In the genomic region with DNA sequence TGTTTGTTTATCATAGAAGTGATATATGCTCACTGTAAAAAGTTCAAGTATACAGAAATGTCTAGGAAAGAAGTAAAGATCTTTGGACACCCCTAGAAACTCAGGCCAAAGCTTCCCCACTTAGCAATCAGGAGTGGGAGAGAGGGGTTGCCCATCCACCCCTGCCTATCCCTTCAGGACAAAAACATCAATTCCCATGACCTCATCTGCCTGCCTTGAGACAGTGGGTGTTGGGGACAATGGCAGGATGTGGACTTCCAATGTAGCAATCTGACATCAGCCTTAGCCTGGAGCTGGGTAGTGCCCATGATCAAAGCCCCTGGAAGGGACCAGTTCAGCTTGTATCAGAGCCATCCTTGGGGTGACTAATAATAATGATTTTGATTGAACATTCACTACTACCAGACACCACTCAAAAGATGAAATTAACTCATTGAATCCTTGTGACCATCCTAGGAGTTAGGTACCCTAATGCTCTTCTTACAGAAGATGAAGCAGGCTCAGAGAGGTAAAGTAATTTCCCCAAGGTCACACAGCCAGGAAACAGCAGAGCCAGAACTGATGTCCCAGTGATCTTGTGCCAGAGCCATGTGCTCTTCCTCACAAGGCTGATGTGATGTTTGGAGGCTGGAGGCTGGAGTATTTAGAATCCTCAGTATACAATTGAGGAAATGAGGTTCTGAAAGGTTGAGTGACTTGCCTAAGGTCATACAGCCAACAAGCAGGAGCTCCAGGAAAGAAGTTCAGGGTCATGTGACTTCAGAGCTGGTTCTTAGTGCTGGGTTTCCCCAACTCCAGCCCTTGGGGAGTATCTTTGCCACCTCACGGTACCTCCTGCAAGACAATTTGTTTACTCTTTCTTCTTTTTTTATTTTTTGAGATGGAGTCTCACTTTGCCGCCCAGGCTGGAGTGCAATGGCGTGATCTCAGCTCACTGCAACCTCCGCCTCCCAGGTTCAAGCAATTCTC, we compare ENCODE assay signal across 10 cellular contexts. TPM values are rescaled to one million over a fixed set of nuclear protein-coding genes. Genes with fewer than 3 reads are reported as not detected.
DNase-seq lines count a peak whose midpoint lies in the region; ATAC-seq and TF ChIP-seq lines count a peak whose summit lies in the region.
"Had no signal": no experiment of that assay in that cellular context is flagged by ENCODE, and none has a peak within 500 bp of the region (broad histone marks: within the 10 kb centered on the region; RNA-seq: fewer than 3 reads in every experiment).

No MANE protein-coding gene starts in this region.

- CTCF ChIA-PET in activated naive CD4-positive, alpha-beta T cell treated with anti-CD3 and anti-CD28 coated beads, Interleukin-2, amount 10 ng/mL, durations not matched to agents 7 days and 5 days (lab: Charles Lee) = interaction anchor here (1.5 to 1.8 kb wide), 2 partner anchors 18 to 48 kb away, joined by 4 to 6 read pairs; a partner anchor contains a TSS

- no peaks in the 10 kb centered on the region for H3K9me3 Mint-ChIP-seq in natural killer cell treated with Interleukin-12 subunit alpha and Interleukin-12 subunit beta and Interleukin-15 and Interleukin-18, amount 100 ng/mL, for 72 hours
- H3K9me3 Mint-ChIP-seq in natural killer cell = no peaks in the 10 kb centered on the region
- no peaks in the 10 kb centered on the region for H3K9me3 Mint-ChIP-seq in naive B cell
- no peaks in the 10 kb centered on the region for H3K9me3 Mint-ChIP-seq in activated naive CD4-positive, alpha-beta T cell treated with anti-CD3 and anti-CD28 coated beads, Interleukin-2, amount 10 ng/mL, durations not matched to agents 7 days and 5 days

- no peak for ATAC-seq in natural killer cell treated with Interleukin-12 subunit alpha and Interleukin-12 subunit beta and Interleukin-15 and Interleukin-18, amount 100 ng/mL, for 72 hours
- no peak for ATAC-seq in natural killer cell
- peak; percentile 37 to 55 for ATAC-seq in naive B cell (ENCODE audit: low read depth in 2 of 2)
- no peak for ATAC-seq in GM19324 (IDR thresholded peaks at IDR 0.05; ENCODE audit: low FRiP score, unreplicated experiment)

- H3K4me1 Mint-ChIP-seq in natural killer cell treated with Interleukin-12 subunit alpha and Interleukin-12 subunit beta and Interleukin-15 and Interleukin-18, amount 100 ng/mL, for 72 hours (ENCODE audit: low read depth in 2 of 2) = peaks cover 24 to 39% of the 10 kb centered on the region in 2 donors
- H3K4me1 Mint-ChIP-seq in natural killer cell (peaks cover 0 to 17% of the 10 kb centered on the region in 2 donors), naive B cell (peaks cover 11 to 31% (median 12%) of the 10 kb centered on the region in 3 donors)
- peaks cover 13% of the 10 kb centered on the region for H3K4me1 Mint-ChIP-seq in activated naive CD4-positive, alpha-beta T cell treated with anti-CD3 and anti-CD28 coated beads, Interleukin-2, amount 10 ng/mL, durations not matched to agents 7 days and 5 days

- H3K4me3 Mint-ChIP-seq in natural killer cell treated with Interleukin-12 subunit alpha and Interleukin-12 subunit beta and Interleukin-15 and Interleukin-18, amount 100 ng/mL, for 72 hours = peak overlapping the region; percentile 83
- no peak overlapping the region for H3K4me3 Mint-ChIP-seq in natural killer cell
- no peak overlapping the region for H3K4me3 Mint-ChIP-seq in naive B cell
- no peak overlapping the region for H3K4me3 Mint-ChIP-seq in activated naive CD4-positive, alpha-beta T cell treated with anti-CD3 and anti-CD28 coated beads, Interleukin-2, amount 10 ng/mL, durations not matched to agents 7 days and 5 days

- peaks cover 0 to 8% of the 10 kb centered on the region in 2 donors for H3K27me3 Mint-ChIP-seq in natural killer cell treated with Interleukin-12 subunit alpha and Interleukin-12 subunit beta and Interleukin-15 and Interleukin-18, amount 100 ng/mL, for 72 hours
- H3K27me3 Mint-ChIP-seq in natural killer cell (ENCODE audit: low read depth in 2 of 2) (no peaks in the 10 kb centered on the region), naive B cell (peaks cover 0 to 7% (median 5%) of the 10 kb centered on the region in 3 donors)
- H3K27me3 Mint-ChIP-seq in activated naive CD4-positive, alpha-beta T cell treated with anti-CD3 and anti-CD28 coated beads, Interleukin-2, amount 10 ng/mL, durations not matched to agents 7 days and 5 days = peaks cover 12% of the 10 kb centered on the region

- no peak for TF ChIP-seq CTCF in natural killer cell (IDR thresholded peaks at IDR 0.05)

- no peak for DNase-seq in natural killer cell treated with Interleukin-12 subunit alpha and Interleukin-12 subunit beta and Interleukin-15 and Interleukin-18, amount 100 ng/mL, for 72 hours (ENCODE audit: low spot score)
- DNase-seq in natural killer cell = no peak
- no peak for DNase-seq in epithelial cell of prostate (ENCODE audit: low read depth, low spot score)
- no peak for DNase-seq in naive B cell
- DNase-seq in NCI-H1105 (lab: John Stamatoyannopoulos, UW) = no peak
- DNase-seq in activated naive CD4-positive, alpha-beta T cell treated with anti-CD3 and anti-CD28 coated beads, Interleukin-2, amount 10 ng/mL, durations not matched to agents 7 days and 5 days = no peak
- DNase-seq in LoVo (ENCODE audit: low spot score) = no peak
- DNase-seq: activated effector memory CD4-positive, alpha-beta T cell treated with anti-CD3 and anti-CD28 coated beads, Interleukin-2, amount 50 U/mL, for 16 hours; AML-193 had no signal

- intact Hi-C loops in natural killer cell (cut with micrococcal nuclease) = no loop called here

- peak overlapping the region; percentile 34 for H3K27ac ChIP-seq in epithelial cell of prostate

- peak overlapping the region; percentile 93 to 96 for H3K27ac Mint-ChIP-seq in natural killer cell treated with Interleukin-12 subunit alpha and Interleukin-12 subunit beta and Interleukin-15 and Interleukin-18, amount 100 ng/mL, for 72 hours
- H3K27ac Mint-ChIP-seq in natural killer cell (no peak overlapping the region), naive B cell (no peak overlapping the region)
- no peak overlapping the region for H3K27ac Mint-ChIP-seq in activated naive CD4-positive, alpha-beta T cell treated with anti-CD3 and anti-CD28 coated beads, Interleukin-2, amount 10 ng/mL, durations not matched to agents 7 days and 5 days

- H3K36me3 Mint-ChIP-seq in natural killer cell treated with Interleukin-12 subunit alpha and Interleukin-12 subunit beta and Interleukin-15 and Interleukin-18, amount 100 ng/mL, for 72 hours = no peaks in the 10 kb centered on the region
- no peaks in the 10 kb centered on the region for H3K36me3 Mint-ChIP-seq in natural killer cell
- H3K36me3 Mint-ChIP-seq in naive B cell = no peaks in the 10 kb centered on the region
- no peaks in the 10 kb centered on the region for H3K36me3 Mint-ChIP-seq in activated naive CD4-positive, alpha-beta T cell treated with anti-CD3 and anti-CD28 coated beads, Interleukin-2, amount 10 ng/mL, durations not matched to agents 7 days and 5 days

RNA-seq across cellular contexts. Expression of a gene that starts 18.3 kb away (rescaled TPM):
- 10 to 100 TPM; 11.2 to 31.9 TPM for total RNA-seq in natural killer cell treated with Interleukin-12 subunit alpha and Interleukin-12 subunit beta and Interleukin-15 and Interleukin-18, amount 100 ng/mL, for 72 hours
- total RNA-seq in natural killer cell = 1 to 10 TPM in 2 of 3 donors, under 1 TPM in 1; 0.18 to 5.7 (median 2.5) TPM
- polyA plus RNA-seq in naive B cell (ENCODE audit: low read depth in 6 of 6) = under 1 TPM in 5 of 6 donors, not detected in 1; 0.27 to 0.95 (median 0.58) TPM

RNA-seq across cellular contexts. Expression of a gene that starts 35.9 kb away (rescaled TPM):
- not detected for total RNA-seq in natural killer cell treated with Interleukin-12 subunit alpha and Interleukin-12 subunit beta and Interleukin-15 and Interleukin-18, amount 100 ng/mL, for 72 hours
- total RNA-seq in natural killer cell = 1 to 10 TPM in 1 of 3 donors, under 1 TPM in 1, not detected in 1; 0.65 to 1.6 TPM
- 10 to 100 TPM; 23.6 to 51.9 (median 33.1) TPM for polyA plus RNA-seq in naive B cell (ENCODE audit: low read depth in 6 of 6)

Comparison
In these comparisons a context has a peak if more than half of its experiments do, and no peak if none do; other contexts are left out.
1. H3K27ac Mint-ChIP-seq: peak in natural killer cell treated with Interleukin-12 subunit alpha and Interleukin-12 subunit beta and Interleukin-15 and Interleukin-18, amount 100 ng/mL, for 72 hours (2 of 2); none in natural killer cell (0 of 2), naive B cell (0 of 6) and activated naive CD4-positive, alpha-beta T cell treated with anti-CD3 and anti-CD28 coated beads, Interleukin-2, amount 10 ng/mL, durations not matched to agents 7 days and 5 days (single experiment).
2. ATAC-seq: peak in naive B cell (2 of 2); none in natural killer cell treated with Interleukin-12 subunit alpha and Interleukin-12 subunit beta and Interleukin-15 and Interleukin-18, amount 100 ng/mL, for 72 hours (0 of 2), natural killer cell (0 of 3) and GM19324 (single experiment).